Comparison of ENCODE assay signal across 9 cellular contexts in genomic region chr14:87153901-87154300, GRCh38.
"Had no signal": no experiment of that assay in that cellular context is flagged by ENCODE, and none has a peak within 500 bp of the region (broad histone marks: within the 10 kb centered on the region; RNA-seq: fewer than 3 reads in every experiment).

No MANE protein-coding gene starts in this region.

- FAIRE-seq: HepG2, HTR-8/SVneo, K562 had no signal

- DNase-seq: GOT3, H7, HFFc6, KG1 had no signal

- H3K4me3 Mint-ChIP-seq: HFFc6 had no signal

- H3K4me3 ChIP-seq: HAP-1, K562 had no signal

- ATAC-seq: HCT116, HepG2, K562 had no signal

- H3K27ac Mint-ChIP-seq: HFFc6 had no signal

- H3K9me3 ChIP-seq: HAP-1 had no signal

- H3K4me1 ChIP-seq: HAP-1 had no signal

- H3K36me3 ChIP-seq: HAP-1 had no signal
